ENCODE assay signal across 8 cellular contexts in genomic region chr17:29760279-29760721, GRCh38.
DNase-seq lines count a peak whose midpoint lies in the region; ATAC-seq lines count a peak whose summit lies in the region.

No MANE protein-coding gene starts in this region.

- in situ Hi-C loops in SK-MEL-5 (cut with HindIII; ENCODE audit: low pct_unique_long_range_greater_than_20kb, low sequenced_read_pairs): no loop called here

- peak; percentile 33 for ATAC-seq in HG02610 (IDR thresholded peaks at IDR 0.05; ENCODE audit: unreplicated experiment)

- peak; percentile 22 for DNase-seq in ELF-1 (ENCODE audit: low read depth, low spot score)
- DNase-seq in SK-MEL-5 (ENCODE audit: low read depth, low spot score): peak; percentile 22
- peak; percentile 40 for DNase-seq in amniotic epithelial cell (ENCODE audit: low read depth)
- peak; percentile 61 for DNase-seq in kidney tubule cell (ENCODE audit: low spot score)
- DNase-seq in stimulated activated CD4-positive, alpha-beta T cell treated with anti-CD3 and anti-CD28 coated beads, TNF-alpha, amount 100 ng/mL, for 1 hour (ENCODE audit: low read depth in 3 of 3, low spot score in 1 of 3): peak; percentile 4 to 34 (median 14)
- no peak for DNase-seq in 8988T
- no peak for DNase-seq in HUDEP-2 (lab: John Stamatoyannopoulos, UW; ENCODE audit: unreplicated experiment in 76 of 76)

Comparison
In these comparisons a context has a peak if more than half of its experiments do, and no peak if none do; other contexts are left out.
1. DNase-seq: peak in ELF-1 (single experiment), SK-MEL-5 (single experiment), amniotic epithelial cell (single experiment), kidney tubule cell (single experiment) and stimulated activated CD4-positive, alpha-beta T cell treated with anti-CD3 and anti-CD28 coated beads, TNF-alpha, amount 100 ng/mL, for 1 hour (3 of 3); none in 8988T (single experiment) and HUDEP-2 (0 of 76).